Comparison of ENCODE assay signal across 14 cellular contexts in the genomic region with DNA sequence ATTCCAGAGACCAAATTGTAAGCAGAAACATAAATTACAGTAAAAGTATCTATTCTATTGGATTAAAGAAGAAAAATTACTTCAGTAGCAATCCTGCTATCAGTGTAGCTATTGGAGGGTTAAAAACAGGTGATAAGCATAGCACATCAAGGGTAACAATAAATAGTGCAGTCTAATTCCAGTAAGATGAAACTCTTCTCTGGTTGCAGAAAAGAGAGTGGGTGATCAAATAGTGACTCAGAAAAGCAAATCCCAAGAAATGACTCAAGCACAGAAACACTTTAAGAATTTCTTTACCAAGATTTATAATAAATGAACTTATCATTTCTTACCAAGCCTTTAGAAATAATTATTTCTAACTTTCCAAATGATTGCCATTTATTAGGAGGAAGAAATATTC.
DNase-seq lines count a peak whose midpoint lies in the region; ATAC-seq and TF ChIP-seq lines count a peak whose summit lies in the region.
"Had no signal": no experiment of that assay in that cellular context is flagged by ENCODE, and none has a peak within 500 bp of the region (broad histone marks: within the 10 kb centered on the region; RNA-seq: fewer than 3 reads in every experiment).

No MANE protein-coding gene starts in this region.

- H3K36me3 ChIP-seq in brain microvascular endothelial cell (replicated peaks) (no peaks in the 10 kb centered on the region), lower lobe of right lung (no peaks in the 10 kb centered on the region)
- H3K36me3 ChIP-seq: Peyer's patch had no signal

- DNase-seq in AG08396 (ENCODE audit: low spot score): peak; percentile 31
- DNase-seq in HPDE6-E6E7 (ENCODE audit: extremely low spot score): peak; percentile 38
- peak; percentile 43 for DNase-seq in brain microvascular endothelial cell
- no peak for DNase-seq in lower lobe of right lung
- DNase-seq in activated gamma-delta T cell (lab: John Stamatoyannopoulos, UW): no peak
- DNase-seq in ecto neural progenitor cell (ENCODE audit: low spot score): no peak
- no peak for DNase-seq in erythroblast (lab: John Stamatoyannopoulos, UW)
- no peak for DNase-seq in NCI-H1417 (lab: John Stamatoyannopoulos, UW)
- DNase-seq: activated CD4-positive, alpha-beta T cell treated with anti-CD3 and anti-CD28 coated beads, Interleukin-2, amount 50 U/mL, for 4 hours; NCI-H146; Peyer's patch; stimulated activated CD8-positive, alpha-beta memory T cell treated with anti-CD3 and anti-CD28 coated beads, Interleukin-4, amount 100 ng/mL, for 48 hours had no signal

- ATAC-seq in lower lobe of right lung: peak in 1 of 2 donors; percentile 86
- ATAC-seq: GM23338, sciatic nerve had no signal

- H3K4me3 ChIP-seq in brain microvascular endothelial cell (ENCODE audit: low read depth, low read length) (no peak overlapping the region), lower lobe of right lung (no peak overlapping the region)
- H3K4me3 ChIP-seq: GM23338, Peyer's patch had no signal

- no peaks in the 10 kb centered on the region for H3K9me3 ChIP-seq in lower lobe of right lung
- H3K9me3 ChIP-seq: Peyer's patch had no signal

- H3K4me1 ChIP-seq in lower lobe of right lung: peaks cover 12% of the 10 kb centered on the region

- no peak for TF ChIP-seq CTCF in brain microvascular endothelial cell (IDR thresholded peaks at IDR 0.05; ENCODE audit: low read depth, low read length, missing control alignments)
- no peak for TF ChIP-seq CTCF in lower lobe of right lung (IDR thresholded peaks at IDR 0.05)

- no peak for TF ChIP-seq POLR2A in erythroblast (IDR thresholded peaks at IDR 0.05; ENCODE audit: low read length)

- no peaks in the 10 kb centered on the region for H3K27me3 ChIP-seq in brain microvascular endothelial cell (replicated peaks)
- H3K27me3 ChIP-seq in lower lobe of right lung (ENCODE audit: low read depth): no peaks in the 10 kb centered on the region
- H3K27me3 ChIP-seq: Peyer's patch had no signal

- H3K27ac ChIP-seq in brain microvascular endothelial cell (peak overlapping the region; percentile 35), lower lobe of right lung (peak overlapping the region; percentile 40)
- H3K27ac ChIP-seq: Peyer's patch had no signal

- in situ Hi-C loops in brain microvascular endothelial cell (cut with HindIII; ENCODE audit: low pct_ligation_motif_present, low sequenced_read_pairs): no loop called here

- intact Hi-C loops in lower lobe of right lung (cut with DNase I): no loop called here

Comparison
In these comparisons a context has a peak if more than half of its experiments do, and no peak if none do; other contexts are left out.
1. DNase-seq: peak in AG08396 (single experiment), HPDE6-E6E7 (single experiment) and brain microvascular endothelial cell (single experiment); none in lower lobe of right lung (single experiment), activated gamma-delta T cell (single experiment), ecto neural progenitor cell (single experiment), erythroblast (0 of 2) and NCI-H1417 (0 of 3).